In the genomic region with DNA sequence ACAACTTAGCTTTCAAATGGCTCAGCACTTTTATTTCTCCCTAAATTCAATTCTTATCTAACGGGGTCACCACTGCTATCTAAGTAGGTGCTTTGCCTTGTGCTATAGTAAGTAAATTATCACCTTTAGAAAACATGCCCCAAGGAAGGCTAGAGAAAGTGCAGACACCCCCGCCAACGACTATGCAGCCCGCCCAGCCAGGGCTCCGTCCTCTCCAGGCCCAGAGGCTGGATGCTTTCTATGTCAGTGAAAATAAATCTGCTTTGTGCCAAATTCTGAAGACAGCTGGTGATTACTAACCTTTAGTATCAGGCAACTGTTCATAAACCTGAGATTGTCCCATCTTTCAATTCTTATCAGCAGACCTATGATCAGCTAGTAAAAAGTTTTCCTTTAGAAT, we compare ENCODE assay signal across 17 cellular contexts. TPM values are rescaled to one million over a fixed set of nuclear protein-coding genes. Genes with fewer than 3 reads are reported as not detected.
DNase-seq lines count a peak whose midpoint lies in the region; FAIRE-seq and TF ChIP-seq lines count a peak whose summit lies in the region.
"Had no signal": no experiment of that assay in that cellular context is flagged by ENCODE, and none has a peak within 500 bp of the region (broad histone marks: within the 10 kb centered on the region; RNA-seq: fewer than 3 reads in every experiment).

No MANE protein-coding gene starts in this region.

- peaks cover 0 to 4% (median 0%) of the 10 kb centered on the region in 4 experiments; a peak in 4 of 7 replicates for H3K4me1 ChIP-seq in H1 (replicated peaks in 1 of 4; ENCODE audit: control insufficient read depth in 3 of 4, insufficient read depth in 4 of 4, low read length in 3 of 4)
- H3K4me1 ChIP-seq: BLaER1 treated with 17β-estradiol and CSF1 and Interleukin-3, amounts not matched to agents 10 nM and 100 nM had no signal

- no peak overlapping the region for H3K4me3 Mint-ChIP-seq in activated CD4-positive, alpha-beta T cell treated with anti-CD3 and anti-CD28 coated beads, Interleukin-2, amount 10 ng/mL, durations not matched to agents 24 days and 14 days
- no peak overlapping the region for H3K4me3 Mint-ChIP-seq in activated CD4-positive, alpha-beta T cell treated with anti-CD3 and anti-CD28 coated beads, Interleukin-2, amount 10 ng/mL, durations not matched to agents 7 days and 5 days
- H3K4me3 Mint-ChIP-seq: CD4-positive, CD25-positive, alpha-beta regulatory T cell; HFFc6 had no signal

- 62% methylated on average over 5 of the region's 5 CpGs; no CpG with 5 or more reads in 1 of the 2 experiments for WGBS in H1 (ENCODE audit: extremely low coverage in 1 of 2, insufficient coverage in 1 of 2, insufficient read length in 1 of 2, insufficient replicate concordance in 2 of 2, low coverage in 1 of 2, low lambda C conversion rate in 2 of 2, missing lambda C conversion rate in 1 of 2), 2 experiments

- no peak for TF ChIP-seq POLR2A in H1 (IDR thresholded peaks at IDR 0.05; ENCODE audit: control extremely low read depth in 1 of 2, low read depth in 2 of 2, low read length in 2 of 2)

- H3K4me3 ChIP-seq in H1 (ENCODE audit: extremely low read depth in 1 of 4, insufficient read depth in 2 of 4, low read depth in 3 of 4, low read length in 4 of 4): no peak overlapping the region
- H3K4me3 ChIP-seq: BLaER1 treated with 17β-estradiol and CSF1 and Interleukin-3, amounts not matched to agents 10 nM and 100 nM had no signal

- FAIRE-seq in H1 (lab: Jason Lieb, UNC): no peak
- FAIRE-seq: G401.6, GM12891 had no signal

- H3K23ac ChIP-seq in H1 (ENCODE audit: insufficient read length): no peak overlapping the region

- POLR2A ChIA-PET in activated CD4-positive, alpha-beta T cell treated with anti-CD3 and anti-CD28 coated beads, Interleukin-2, amount 10 ng/mL, durations not matched to agents 7 days and 5 days (lab: Charles Lee): no interaction called here
- POLR2A ChIA-PET in H1 (lab: Charles Lee; ENCODE audit: partially characterized antibody): interaction anchor here (1.0 to 1.6 kb wide), 2 partner anchors 10 to 27 kb away, joined by 3 to 4 read pairs; no protein-coding TSS in a partner anchor

- 0 out of 2 replicates have a peak overlapping the region, but pooled peaks have one; percentile 67 for H2AFZ ChIP-seq in H1 (ENCODE audit: low read length)

- no peaks in the 10 kb centered on the region for H3K79me1 ChIP-seq in H1 (ENCODE audit: low read depth, low read length)

- intact Hi-C loops in activated CD4-positive, alpha-beta T cell treated with anti-CD3 and anti-CD28 coated beads, Interleukin-2, amount 10 ng/mL, durations not matched to agents 24 days and 14 days (cut with micrococcal nuclease): no loop called here

- no peak overlapping the region for H3K14ac ChIP-seq in H1 (ENCODE audit: insufficient read length)

- H3K9me3 ChIP-seq in H1 (ENCODE audit: insufficient read depth in 2 of 2, low read depth in 1 of 2, low read length in 1 of 2): peaks cover 0 to 2% of the 10 kb centered on the region in 2 experiments; a peak in 1 of 4 replicates

- no peaks in the 10 kb centered on the region for H3K23me2 ChIP-seq in H1 (ENCODE audit: low read depth, low read length)

- H3K4me1 Mint-ChIP-seq in activated CD4-positive, alpha-beta T cell treated with anti-CD3 and anti-CD28 coated beads, Interleukin-2, amount 10 ng/mL, durations not matched to agents 24 days and 14 days: peaks cover 2% of the 10 kb centered on the region
- H3K4me1 Mint-ChIP-seq in activated CD4-positive, alpha-beta T cell treated with anti-CD3 and anti-CD28 coated beads, Interleukin-2, amount 10 ng/mL, durations not matched to agents 7 days and 5 days: no peaks in the 10 kb centered on the region
- H3K4me1 Mint-ChIP-seq: CD4-positive, CD25-positive, alpha-beta regulatory T cell had no signal

- H3K9ac ChIP-seq in H1 (replicated peaks in 1 of 4; ENCODE audit: extremely low read depth in 1 of 4, low read depth in 3 of 4, low read length in 3 of 4): no peak overlapping the region
- H3K9ac ChIP-seq: BLaER1 treated with 17β-estradiol and CSF1 and Interleukin-3, amounts not matched to agents 10 nM and 100 nM had no signal

- H3K9me3 Mint-ChIP-seq in activated CD4-positive, alpha-beta T cell treated with anti-CD3 and anti-CD28 coated beads, Interleukin-2, amount 10 ng/mL, durations not matched to agents 24 days and 14 days: no peaks in the 10 kb centered on the region
- H3K9me3 Mint-ChIP-seq in activated CD4-positive, alpha-beta T cell treated with anti-CD3 and anti-CD28 coated beads, Interleukin-2, amount 10 ng/mL, durations not matched to agents 7 days and 5 days: no peaks in the 10 kb centered on the region
- H3K9me3 Mint-ChIP-seq: HFFc6 had no signal

- H3K27me3 ChIP-seq in H1 (replicated peaks in 1 of 4; ENCODE audit: control insufficient read depth in 3 of 4, extremely low read depth in 1 of 4, insufficient read depth in 3 of 4, low read length in 3 of 4): no peaks in the 10 kb centered on the region
- H3K27me3 ChIP-seq: BLaER1 treated with 17β-estradiol and CSF1 and Interleukin-3, amounts not matched to agents 10 nM and 100 nM had no signal

- H3K27ac Mint-ChIP-seq in activated CD4-positive, alpha-beta T cell treated with anti-CD3 and anti-CD28 coated beads, Interleukin-2, amount 10 ng/mL, durations not matched to agents 24 days and 14 days: no peak overlapping the region
- no peak overlapping the region for H3K27ac Mint-ChIP-seq in activated CD4-positive, alpha-beta T cell treated with anti-CD3 and anti-CD28 coated beads, Interleukin-2, amount 10 ng/mL, durations not matched to agents 7 days and 5 days
- H3K27ac Mint-ChIP-seq: CD4-positive, CD25-positive, alpha-beta regulatory T cell; HFFc6 had no signal

- no peak overlapping the region for H4K5ac ChIP-seq in H1 (ENCODE audit: insufficient read length, low read depth, low read length)

- H4K91ac ChIP-seq in H1 (replicated peaks; ENCODE audit: insufficient read length, low read length): no peak overlapping the region

- H3K36me3 ChIP-seq in H1 (ENCODE audit: control insufficient read depth in 2 of 4, insufficient read depth in 4 of 4, low read length in 3 of 4): no peaks in the 10 kb centered on the region
- H3K36me3 ChIP-seq: BLaER1 treated with 17β-estradiol and CSF1 and Interleukin-3, amounts not matched to agents 10 nM and 100 nM had no signal

- DNase-seq in activated CD4-positive, alpha-beta T cell treated with anti-CD3 and anti-CD28 coated beads, Interleukin-2, amount 10 ng/mL, durations not matched to agents 24 days and 14 days: peak; percentile 14
- no peak for DNase-seq in activated CD4-positive, alpha-beta T cell treated with anti-CD3 and anti-CD28 coated beads, Interleukin-2, amount 10 ng/mL, durations not matched to agents 7 days and 5 days
- DNase-seq in ELF-1 (ENCODE audit: low read depth, low spot score) (peak; percentile 46), NCI-H2227 (lab: John Stamatoyannopoulos, UW; ENCODE audit: unreplicated experiment) (peak; percentile 33), H1 (ENCODE audit: low read depth in 1 of 2, low spot score in 2 of 2) (no peak), D341Med (ENCODE audit: low spot score) (no peak), NCI-H774 (lab: John Stamatoyannopoulos, UW) (no peak)
- DNase-seq: ACHN; CD4-positive, CD25-positive, alpha-beta regulatory T cell; DMS 273 treated with DMSO at 0.1 percent for 48 hours; GOT3; HCEC 1CT; HFFc6 had no signal

- H4K8ac ChIP-seq in H1 (ENCODE audit: extremely low read depth, insufficient read depth, low read length): no peak overlapping the region; the same call in 1 of the 2 replicates

- no peak overlapping the region for H3K27ac ChIP-seq in H1 (ENCODE audit: low read depth, low read length)
- H3K27ac ChIP-seq: BLaER1 treated with 17β-estradiol and CSF1 and Interleukin-3, amounts not matched to agents 10 nM and 100 nM had no signal

- no peak overlapping the region for H2AK5ac ChIP-seq in H1 (ENCODE audit: low read depth, low read length)

- H3K4me2 ChIP-seq in H1 (ENCODE audit: insufficient read depth in 1 of 2, low read depth in 2 of 2, low read length in 2 of 2): no peak overlapping the region
- H3K4me2 ChIP-seq: BLaER1 treated with 17β-estradiol and CSF1 and Interleukin-3, amounts not matched to agents 10 nM and 100 nM had no signal

- H2BK20ac ChIP-seq in H1 (ENCODE audit: low read length): no peak overlapping the region

- H3K18ac ChIP-seq in H1 (ENCODE audit: extremely low read depth, low read length): no peak overlapping the region

- H2BK120ac ChIP-seq in H1 (replicated peaks; ENCODE audit: low read depth, low read length): no peak overlapping the region

- peaks cover 49% of the 10 kb centered on the region for H3K27me3 Mint-ChIP-seq in activated CD4-positive, alpha-beta T cell treated with anti-CD3 and anti-CD28 coated beads, Interleukin-2, amount 10 ng/mL, durations not matched to agents 24 days and 14 days
- peaks cover 24% of the 10 kb centered on the region for H3K27me3 Mint-ChIP-seq in activated CD4-positive, alpha-beta T cell treated with anti-CD3 and anti-CD28 coated beads, Interleukin-2, amount 10 ng/mL, durations not matched to agents 7 days and 5 days

- H2BK15ac ChIP-seq in H1 (ENCODE audit: low read length): no peak overlapping the region

- CTCF ChIA-PET in activated CD4-positive, alpha-beta T cell treated with anti-CD3 and anti-CD28 coated beads, Interleukin-2, amount 10 ng/mL, durations not matched to agents 7 days and 5 days (lab: Charles Lee): no interaction called here
- CTCF ChIA-PET in H1 (lab: Charles Lee; ENCODE audit: partially characterized antibody): interaction anchor here (1.4 to 2.1 kb wide), 5 partner anchors 10 to 47 kb away, joined by 4 to 7 read pairs (median 6); a partner anchor contains a TSS

- H3K4ac ChIP-seq in H1 (replicated peaks; ENCODE audit: insufficient read length, low read depth, low read length): no peak overlapping the region

- no peaks in the 10 kb centered on the region for H4K20me1 ChIP-seq in H1 (replicated peaks in 1 of 2; ENCODE audit: control insufficient read depth in 1 of 2, insufficient read depth in 2 of 2, low read length in 2 of 2)
- H4K20me1 ChIP-seq: BLaER1 treated with 17β-estradiol and CSF1 and Interleukin-3, amounts not matched to agents 10 nM and 100 nM had no signal

- H3K36me3 Mint-ChIP-seq in activated CD4-positive, alpha-beta T cell treated with anti-CD3 and anti-CD28 coated beads, Interleukin-2, amount 10 ng/mL, durations not matched to agents 24 days and 14 days (ENCODE audit: low read depth): no peaks in the 10 kb centered on the region
- H3K36me3 Mint-ChIP-seq in activated CD4-positive, alpha-beta T cell treated with anti-CD3 and anti-CD28 coated beads, Interleukin-2, amount 10 ng/mL, durations not matched to agents 7 days and 5 days (ENCODE audit: low read depth): no peaks in the 10 kb centered on the region
- H3K36me3 Mint-ChIP-seq: CD4-positive, CD25-positive, alpha-beta regulatory T cell had no signal

- no peak overlapping the region for H3K56ac ChIP-seq in H1 (replicated peaks; ENCODE audit: insufficient read length, low read depth, low read length)

- no peak overlapping the region for H2BK12ac ChIP-seq in H1 (ENCODE audit: low read depth, low read length)

- no peaks in the 10 kb centered on the region for H3K79me2 ChIP-seq in H1 (ENCODE audit: control insufficient read depth in 1 of 2, insufficient read depth in 2 of 2, low read length in 2 of 2)

- TF ChIP-seq CTCF in H1 (IDR thresholded peaks at IDR 0.05; ENCODE audit: control extremely low read depth in 1 of 3, insufficient read depth in 1 of 3, low read depth in 1 of 3, low read length in 3 of 3): no peak

- TF ChIP-seq RAD21 in H1 (IDR thresholded peaks at IDR 0.05 in 1 of 2, conservative IDR thresholded peaks at IDR 0.05 in 1 of 2; ENCODE audit: low read depth in 2 of 2, low read length in 2 of 2): no peak

- H2BK5ac ChIP-seq in H1 (ENCODE audit: low read depth, low read length): no peak overlapping the region

- TF ChIP-seq EP300 in H1 (IDR thresholded peaks at IDR 0.05; ENCODE audit: borderline replicate concordance in 1 of 2, low read depth in 2 of 2, low read length in 2 of 2): no peak

RNA-seq across cellular contexts. Expression of a gene that starts 14.3 kb away (rescaled TPM):
- 0.02 TPM in 1 of 2 replicates, not detected in the other for total RNA-seq in activated CD4-positive, alpha-beta T cell treated with anti-CD3 and anti-CD28 coated beads, Interleukin-2, amount 10 ng/mL, durations not matched to agents 24 days and 14 days
- total RNA-seq in activated CD4-positive, alpha-beta T cell treated with anti-CD3 and anti-CD28 coated beads, Interleukin-2, amount 10 ng/mL, durations not matched to agents 7 days and 5 days: under 1 TPM; 0.10 to 0.15 TPM
- total RNA-seq in H1 (2021; fragmentation: NEBNext Ultra II Directional; extraction: Animal tissue kit (Norgen Biotek cat#: 25700)): 0.69 and 0.78 TPM in 2 replicates
- polyA plus RNA-seq in H1 (2011; rRNA removed): 0.30 and 0.41 TPM in 2 replicates
- 0.43 TPM for polyA plus RNA-seq in H1 (2011; cell fraction: cytosol; rRNA removed)
- 0.70 TPM for polyA plus RNA-seq in H1 (2011; cell fraction: nucleus; rRNA removed)
- 0.53 to 0.88 TPM (median 0.73 TPM) in 4 replicates for polyA plus RNA-seq in H1 (2012, experiment 1 of 2)
- 0.20 TPM for polyA plus RNA-seq in H1 (2012, experiment 2 of 2)
- polyA plus RNA-seq in H1 (2013, experiment 1 of 2): 0.67 TPM
- 0.70 TPM for polyA plus RNA-seq in H1 (2013, experiment 2 of 2)
- polyA minus RNA-seq in H1 (2011; rRNA and poly(A)+ RNA removed): 0.73 and 1.4 TPM in 2 replicates
- polyA minus RNA-seq in H1 (2011; cell fraction: cytosol; rRNA and poly(A)+ RNA removed): 0.66 TPM
- 0.50 TPM for polyA minus RNA-seq in H1 (2011; cell fraction: nucleus; rRNA and poly(A)+ RNA removed)
- total RNA-seq: CD4-positive, CD25-positive, alpha-beta regulatory T cell; HT1080 had no signal

RNA-seq across cellular contexts. Expression of a gene that starts 35.0 kb away (rescaled TPM):
- total RNA-seq in activated CD4-positive, alpha-beta T cell treated with anti-CD3 and anti-CD28 coated beads, Interleukin-2, amount 10 ng/mL, durations not matched to agents 24 days and 14 days: 45.3 and 45.9 TPM in 2 replicates
- 10 to 100 TPM; 43.0 to 47.1 TPM for total RNA-seq in activated CD4-positive, alpha-beta T cell treated with anti-CD3 and anti-CD28 coated beads, Interleukin-2, amount 10 ng/mL, durations not matched to agents 7 days and 5 days
- 51.6 and 52.6 TPM in 2 replicates for total RNA-seq in H1 (2021; fragmentation: NEBNext Ultra II Directional; extraction: Animal tissue kit (Norgen Biotek cat#: 25700))
- polyA plus RNA-seq in H1 (2011; rRNA removed): 13.2 and 18.8 TPM in 2 replicates
- polyA plus RNA-seq in H1 (2011; cell fraction: cytosol; rRNA removed): 34.6 TPM
- 16.3 TPM for polyA plus RNA-seq in H1 (2011; cell fraction: nucleus; rRNA removed)
- 40.3 to 51.0 TPM (median 45.2 TPM) in 4 replicates for polyA plus RNA-seq in H1 (2012, experiment 1 of 2)
- polyA plus RNA-seq in H1 (2012, experiment 2 of 2): 5.7 TPM
- polyA plus RNA-seq in H1 (2013, experiment 1 of 2): 32.1 TPM
- polyA plus RNA-seq in H1 (2013, experiment 2 of 2): 32.6 TPM
- polyA minus RNA-seq in H1 (2011; rRNA and poly(A)+ RNA removed): 18.5 and 23.7 TPM in 2 replicates
- polyA minus RNA-seq in H1 (2011; cell fraction: cytosol; rRNA and poly(A)+ RNA removed): 27.1 TPM
- polyA minus RNA-seq in H1 (2011; cell fraction: nucleus; rRNA and poly(A)+ RNA removed): 41.3 TPM

RNA-seq across cellular contexts. Expression of a gene that starts 35.2 kb away (rescaled TPM):
- total RNA-seq in activated CD4-positive, alpha-beta T cell treated with anti-CD3 and anti-CD28 coated beads, Interleukin-2, amount 10 ng/mL, durations not matched to agents 24 days and 14 days: 25.3 and 30.0 TPM in 2 replicates
- total RNA-seq in activated CD4-positive, alpha-beta T cell treated with anti-CD3 and anti-CD28 coated beads, Interleukin-2, amount 10 ng/mL, durations not matched to agents 7 days and 5 days: 10 to 100 TPM; 16.0 to 18.3 TPM
- total RNA-seq in H1 (2021; fragmentation: NEBNext Ultra II Directional; extraction: Animal tissue kit (Norgen Biotek cat#: 25700)): 40.6 and 42.8 TPM in 2 replicates
- polyA plus RNA-seq in H1 (2011; rRNA removed): 16.4 and 27.6 TPM in 2 replicates
- 37.1 TPM for polyA plus RNA-seq in H1 (2011; cell fraction: cytosol; rRNA removed)
- 13.0 TPM for polyA plus RNA-seq in H1 (2011; cell fraction: nucleus; rRNA removed)
- 32.1 to 43.2 TPM (median 40.1 TPM) in 4 replicates for polyA plus RNA-seq in H1 (2012, experiment 1 of 2)
- 6.6 TPM for polyA plus RNA-seq in H1 (2012, experiment 2 of 2)
- polyA plus RNA-seq in H1 (2013, experiment 1 of 2): 62.8 TPM
- 64.9 TPM for polyA plus RNA-seq in H1 (2013, experiment 2 of 2)
- 6.6 and 16.4 TPM in 2 replicates for polyA minus RNA-seq in H1 (2011; rRNA and poly(A)+ RNA removed)
- polyA minus RNA-seq in H1 (2011; cell fraction: cytosol; rRNA and poly(A)+ RNA removed): 7.2 TPM
- 7.5 TPM for polyA minus RNA-seq in H1 (2011; cell fraction: nucleus; rRNA and poly(A)+ RNA removed)

Comparison
In these comparisons a context has a peak if more than half of its experiments do, and no peak if none do; other contexts are left out.
1. DNase-seq: peak in activated CD4-positive, alpha-beta T cell treated with anti-CD3 and anti-CD28 coated beads, Interleukin-2, amount 10 ng/mL, durations not matched to agents 24 days and 14 days (single experiment), ELF-1 (single experiment) and NCI-H2227 (single experiment); none in activated CD4-positive, alpha-beta T cell treated with anti-CD3 and anti-CD28 coated beads, Interleukin-2, amount 10 ng/mL, durations not matched to agents 7 days and 5 days (single experiment), H1 (0 of 2), D341Med (single experiment) and NCI-H774 (single experiment).